Comparison of ENCODE assay signal across 8 cellular contexts in genomic region chr11:45147017-45147728, GRCh38. TPM values are rescaled to one million over a fixed set of nuclear protein-coding genes. Genes with fewer than 3 reads are reported as not detected.
A peak's percentile ranks its signal among the peaks of the same experiment; 100 is the strongest.
DNase-seq lines count a peak whose midpoint lies in the region; ATAC-seq and TF ChIP-seq lines count a peak whose summit lies in the region.

No MANE protein-coding gene starts in this region.

- no peaks in the 10 kb centered on the region for H3K36me3 ChIP-seq in BJ (ENCODE audit: control insufficient read depth, insufficient read depth, low read length)

- no peak for TF ChIP-seq CTCF in BJ (IDR thresholded peaks at IDR 0.05; ENCODE audit: insufficient read depth, low read depth, low read length)

- peak; percentile 56 for DNase-seq in BJ (ENCODE audit: low read depth)
- DNase-seq in NCI-H524 treated with DMSO at 0.1 percent for 48 hours (lab: John Stamatoyannopoulos, UW): peak; percentile 47
- DNase-seq in activated CD4-positive, alpha-beta T cell treated with anti-CD3 and anti-CD28 coated beads for 48 hours: peak; percentile 94
- peak; percentile 97 for DNase-seq in kidney tubule cell (ENCODE audit: low spot score)
- DNase-seq in stimulated activated CD4-positive, alpha-beta T cell treated with anti-CD3 and anti-CD28 coated beads, Interleukin-15, amount 100 ng/mL, for 48 hours (ENCODE audit: low read depth in 2 of 2): peak; percentile 81 to 90

- CTCF ChIA-PET in BJ (lab: Yijun Ruan, JAX): no interaction called here

- H3K27me3 ChIP-seq in BJ (ENCODE audit: control insufficient read depth, insufficient read depth, low read length): peaks cover 11% of the 10 kb centered on the region; the same call in 1 of the 2 replicates

- POLR2A ChIA-PET in BJ (lab: Charles Lee): no interaction called here

- peak; percentile 97 for ATAC-seq in GM19328 (IDR thresholded peaks at IDR 0.05; ENCODE audit: unreplicated experiment)
- ATAC-seq in HG03460 (IDR thresholded peaks at IDR 0.05; ENCODE audit: unreplicated experiment): peak; percentile 97

- peak overlapping the region; percentile 66 for H3K4me3 ChIP-seq in BJ (ENCODE audit: low read depth, low read length)

- peak overlapping the region; percentile 74 for H3K27ac ChIP-seq in cingulate gyrus (ENCODE audit: low read depth, low read length)

RNA-seq across cellular contexts. Expression of gene PRDM11, which starts 0.7 kb away (rescaled TPM):
- polyA plus RNA-seq in BJ (2011; rRNA removed): 3.4 and 5.8 TPM in 2 replicates
- 3.5 and 5.0 TPM in 2 replicates for polyA minus RNA-seq in BJ (2011; rRNA and poly(A)+ RNA removed)

Comparison
In these comparisons a context has a peak if more than half of its experiments do, and no peak if none do; other contexts are left out.
1. Peak in every context shown above with its lines: DNase-seq, ATAC-seq, H3K4me3 ChIP-seq and H3K27ac ChIP-seq.
2. DNase-seq: peak in every context shown above with its lines; median percentile 97 in kidney tubule cell; 94 in activated CD4-positive, alpha-beta T cell treated with anti-CD3 and anti-CD28 coated beads for 48 hours; 86 in stimulated activated CD4-positive, alpha-beta T cell treated with anti-CD3 and anti-CD28 coated beads, Interleukin-15, amount 100 ng/mL, for 48 hours; 56 in BJ; 47 in NCI-H524 treated with DMSO at 0.1 percent for 48 hours.